Comparison of ENCODE assay signal across 9 cellular contexts in genomic region chr2:241858206-241859016, GRCh38. TPM values are rescaled to one million over a fixed set of nuclear protein-coding genes. Genes with fewer than 3 reads are reported as not detected.
DNase-seq lines count a peak whose midpoint lies in the region; ATAC-seq and TF ChIP-seq lines count a peak whose summit lies in the region.
"Had no signal": no experiment of that assay in that cellular context is flagged by ENCODE, and none has a peak within 500 bp of the region (broad histone marks: within the 10 kb centered on the region; RNA-seq: fewer than 3 reads in every experiment).

Gene PDCD1 (minus strand): TSS chr2:241858894. CDS start chr2:241858838, 56 bp downstream.

- no peaks in the 10 kb centered on the region for H3K27me3 ChIP-seq in fibroblast of lung (ENCODE audit: control insufficient read depth, insufficient read depth, low read length)

- peaks cover 47% of the 10 kb centered on the region for H3K4me1 Mint-ChIP-seq in activated CD4-positive, alpha-beta memory T cell treated with anti-CD3 and anti-CD28 coated beads for 36 hours (ENCODE audit: low read depth)

- DNase-seq in D341Med (ENCODE audit: low spot score) (peak; percentile 39), fibroblast of lung (ENCODE audit: low read depth in 2 of 2) (no peak), HuH-7.5 (ENCODE audit: low spot score) (no peak), KG1 (lab: John Stamatoyannopoulos, UW) (no peak), NCI-H82 (lab: John Stamatoyannopoulos, UW) (no peak)
- DNase-seq in activated CD4-positive, alpha-beta memory T cell treated with anti-CD3 and anti-CD28 coated beads for 36 hours: peak; percentile 90

- H3K4me1 ChIP-seq in fibroblast of lung (ENCODE audit: control insufficient read depth, extremely low read depth, insufficient read depth, low read length): peaks cover 2% of the 10 kb centered on the region

- ATAC-seq in HG02571 (IDR thresholded peaks at IDR 0.05; ENCODE audit: unreplicated experiment): peak; percentile 46

- peaks cover 19% of the 10 kb centered on the region for H3K36me3 Mint-ChIP-seq in activated CD4-positive, alpha-beta memory T cell treated with anti-CD3 and anti-CD28 coated beads for 36 hours

- no peak within 1 kb of the TSS for H3K9ac ChIP-seq in fibroblast of lung (ENCODE audit: insufficient read depth, low read length)

- POLR2A ChIA-PET in activated CD4-positive, alpha-beta memory T cell treated with anti-CD3 and anti-CD28 coated beads for 36 hours (lab: Charles Lee): interaction anchor here (1.0 to 3.2 kb wide), 6 partner anchors 10 to 155 kb away, joined by 3 to 21 read pairs (median 6); no protein-coding TSS in a partner anchor

- CTCF ChIA-PET in activated CD4-positive, alpha-beta memory T cell treated with anti-CD3 and anti-CD28 coated beads for 36 hours (lab: Charles Lee): interaction anchor here (2.3 kb wide), 1 partner anchor 20 kb away, joined by 14 read pairs; no protein-coding TSS in a partner anchor

- TF ChIP-seq CTCF in fibroblast of lung (conservative IDR thresholded peaks at IDR 0.05 in 1 of 2, IDR thresholded peaks at IDR 0.05 in 1 of 2; ENCODE audit: low read depth in 1 of 2, low read length in 2 of 2): no peak

- H3K27ac ChIP-seq in fibroblast of lung (ENCODE audit: insufficient read depth, low read length) (no peak within 1 kb of the TSS), skin epidermis (peak within 1 kb of the TSS in 20 of 21 experiments; percentile 60 to 92 (median 84))

- no peaks in the 10 kb centered on the region for H3K9me3 Mint-ChIP-seq in activated CD4-positive, alpha-beta memory T cell treated with anti-CD3 and anti-CD28 coated beads for 36 hours

- peak within 1 kb of the TSS in 3 of 4 experiments; percentile 1 to 32 (median 7) for H3K4me3 ChIP-seq in fibroblast of lung (replicated peaks in 1 of 4; ENCODE audit: control extremely low read depth in 1 of 4, insufficient read depth in 1 of 4, low read depth in 3 of 4, low read length in 4 of 4)
- peak within 1 kb of the TSS; percentile 4 to 36 (median 23) for H3K4me3 ChIP-seq in skin epidermis

- no peaks in the 10 kb centered on the region for H3K79me2 ChIP-seq in fibroblast of lung (ENCODE audit: control insufficient read depth, insufficient read depth, low read length)

- intact Hi-C loops in activated CD4-positive, alpha-beta memory T cell treated with anti-CD3 and anti-CD28 coated beads for 36 hours (cut with micrococcal nuclease): loop anchor here (1.0 to 10.0 kb wide), 2 partner anchors 14 to 1294 kb away; partner anchors contain the start of genes DUSP28 and RNPEPL1

- peak within 1 kb of the TSS; percentile 25 for H2AFZ ChIP-seq in fibroblast of lung (ENCODE audit: low read length)

- no peaks in the 10 kb centered on the region for H4K20me1 ChIP-seq in fibroblast of lung (ENCODE audit: control insufficient read depth, extremely low read depth, insufficient read depth, low read length)

- peak within 1 kb of the TSS; percentile 4 for H3K4me2 ChIP-seq in fibroblast of lung (ENCODE audit: extremely low read depth, insufficient read depth, low read length)

- H3K36me3 ChIP-seq in fibroblast of lung (ENCODE audit: control insufficient read depth, insufficient read depth, low read length): no peaks in the 10 kb centered on the region

- peak within 1 kb of the TSS; percentile 95 for H3K27ac Mint-ChIP-seq in activated CD4-positive, alpha-beta memory T cell treated with anti-CD3 and anti-CD28 coated beads for 36 hours

- peak within 1 kb of the TSS; percentile 90 for H3K4me3 Mint-ChIP-seq in activated CD4-positive, alpha-beta memory T cell treated with anti-CD3 and anti-CD28 coated beads for 36 hours

- no peaks in the 10 kb centered on the region for H3K9me3 ChIP-seq in fibroblast of lung (ENCODE audit: control insufficient read depth, insufficient read depth, low read depth, low read length)

- no peaks in the 10 kb centered on the region for H3K27me3 Mint-ChIP-seq in activated CD4-positive, alpha-beta memory T cell treated with anti-CD3 and anti-CD28 coated beads for 36 hours

RNA-seq across cellular contexts. Expression of gene PDCD1, which starts in this region (rescaled TPM):
- 10 to 100 TPM; 47.4 to 47.6 TPM for total RNA-seq in activated CD4-positive, alpha-beta memory T cell treated with anti-CD3 and anti-CD28 coated beads for 36 hours
- total RNA-seq in fibroblast of lung: not detected in 2 replicates
- not detected in 2 replicates for polyA plus RNA-seq in fibroblast of lung
- not detected in 2 replicates for polyA plus RNA-seq in fibroblast of lung (2012)
- not detected in 2 replicates for polyA minus RNA-seq in fibroblast of lung (ENCODE audit: low replicate concordance)
- total RNA-seq: glomerular endothelial cell had no signal

Comparison
In these comparisons a context has a peak if more than half of its experiments do, and no peak if none do; other contexts are left out.
1. RNA of gene PDCD1 (total RNA-seq): 47.4 to 47.6 TPM in activated CD4-positive, alpha-beta memory T cell treated with anti-CD3 and anti-CD28 coated beads for 36 hours; not detected in fibroblast of lung; every median in the first group is over 10 times any median in the second.
2. DNase-seq: peak in D341Med (single experiment) and activated CD4-positive, alpha-beta memory T cell treated with anti-CD3 and anti-CD28 coated beads for 36 hours (single experiment); none in fibroblast of lung (0 of 2), HuH-7.5 (single experiment), KG1 (single experiment) and NCI-H82 (single experiment).